1 cellular context compared by ENCODE assay signal in the genomic region with DNA sequence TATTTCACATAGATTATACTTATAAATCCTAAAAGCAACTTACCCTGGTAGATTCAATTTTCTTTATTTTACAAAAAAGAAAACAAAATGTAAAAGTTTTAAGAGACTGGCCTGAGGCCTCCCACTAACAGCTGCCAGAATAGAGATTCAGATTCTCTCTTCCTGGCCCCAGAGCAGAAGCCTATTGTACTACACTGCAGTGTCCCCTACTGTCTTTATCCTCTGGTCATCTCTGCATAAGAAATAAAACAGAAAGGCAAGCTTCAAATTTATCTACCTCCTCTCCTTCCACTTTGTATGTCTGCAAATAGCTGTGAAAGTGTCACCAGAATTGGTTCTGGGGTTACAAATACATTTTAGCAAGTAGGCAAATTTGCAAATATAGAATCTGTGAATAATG.
TF ChIP-seq lines count a peak whose summit lies in the region.

No MANE protein-coding gene starts in this region.

TF ChIP-seq in HCT116, 20 proteins besides CTCF, POLR2A, EP300 and RAD21:
- TF ChIP-seq TCF7L2 (IDR thresholded peaks at IDR 0.05; ENCODE audit: borderline replicate concordance, extremely low read depth, insufficient read depth, insufficient read length) (no peak), FOSL1 (IDR thresholded peaks at IDR 0.05; ENCODE audit: low read depth) (no peak), YY1 (IDR thresholded peaks at IDR 0.05; ENCODE audit: extremely low read depth, insufficient replicate concordance, low read depth, low read length) (no peak), JUND (IDR thresholded peaks at IDR 0.05) (no peak), ZNF274 (IDR thresholded peaks at IDR 0.05; ENCODE audit: low read depth, low read length) (no peak), EGR1 (IDR thresholded peaks at IDR 0.05; ENCODE audit: low read depth) (no peak), EZH2phosphoT487 (IDR thresholded peaks at IDR 0.05; ENCODE audit: borderline replicate concordance) (no peak)
- TF ChIP-seq, protein P1, sequence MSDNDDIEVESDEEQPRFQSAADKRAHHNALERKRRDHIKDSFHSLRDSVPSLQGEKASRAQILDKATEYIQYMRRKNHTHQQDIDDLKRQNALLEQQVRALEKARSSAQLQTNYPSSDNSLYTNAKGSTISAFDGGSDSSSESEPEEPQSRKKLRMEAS (IDR thresholded peaks at IDR 0.05) = no peak
- TF ChIP-seq, protein P2, sequence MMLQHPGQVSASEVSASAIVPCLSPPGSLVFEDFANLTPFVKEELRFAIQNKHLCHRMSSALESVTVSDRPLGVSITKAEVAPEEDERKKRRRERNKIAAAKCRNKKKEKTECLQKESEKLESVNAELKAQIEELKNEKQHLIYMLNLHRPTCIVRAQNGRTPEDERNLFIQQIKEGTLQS (IDR thresholded peaks at IDR 0.05) = no peak
- TF ChIP-seq, protein P3, sequence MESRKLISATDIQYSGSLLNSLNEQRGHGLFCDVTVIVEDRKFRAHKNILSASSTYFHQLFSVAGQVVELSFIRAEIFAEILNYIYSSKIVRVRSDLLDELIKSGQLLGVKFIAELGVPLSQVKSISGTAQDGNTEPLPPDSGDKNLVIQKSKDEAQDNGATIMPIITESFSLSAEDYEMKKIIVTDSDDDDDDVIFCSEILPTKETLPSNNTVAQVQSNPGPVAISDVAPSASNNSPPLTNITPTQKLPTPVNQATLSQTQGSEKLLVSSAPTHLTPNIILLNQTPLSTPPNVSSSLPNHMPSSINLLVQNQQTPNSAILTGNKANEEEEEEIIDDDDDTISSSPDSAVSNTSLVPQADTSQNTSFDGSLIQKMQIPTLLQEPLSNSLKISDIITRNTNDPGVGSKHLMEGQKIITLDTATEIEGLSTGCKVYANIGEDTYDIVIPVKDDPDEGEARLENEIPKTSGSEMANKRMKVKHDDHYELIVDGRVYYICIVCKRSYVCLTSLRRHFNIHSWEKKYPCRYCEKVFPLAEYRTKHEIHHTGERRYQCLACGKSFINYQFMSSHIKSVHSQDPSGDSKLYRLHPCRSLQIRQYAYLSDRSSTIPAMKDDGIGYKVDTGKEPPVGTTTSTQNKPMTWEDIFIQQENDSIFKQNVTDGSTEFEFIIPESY (IDR thresholded peaks at IDR 0.05; ENCODE audit: extremely low read depth, insufficient replicate concordance, low read length) = no peak
TF ChIP-seq in HCT116: peak in this region for 0.
